Comparison of ENCODE assay signal across 1 cellular context in genomic region chr15:68025860-68026424, GRCh38.
TF ChIP-seq lines count a peak whose summit lies in the region.

No MANE protein-coding gene starts in this region.

TF ChIP-seq in GM12878, 131 proteins besides CTCF, POLR2A, EP300 and RAD21:
- no peak for TF ChIP-seq E2F8 (IDR thresholded peaks at IDR 0.05; ENCODE audit: low read depth, partially characterized antibody)
- TF ChIP-seq PML (IDR thresholded peaks at IDR 0.05; ENCODE audit: low read length), result no peak
- no peak for TF ChIP-seq ZNF592 (IDR thresholded peaks at IDR 0.05)
- TF ChIP-seq NFXL1 (IDR thresholded peaks at IDR 0.05; ENCODE audit: borderline replicate concordance), result no peak
- TF ChIP-seq LARP7 (IDR thresholded peaks at IDR 0.05), result no peak
- no peak for TF ChIP-seq ATF7 (IDR thresholded peaks at IDR 0.05; ENCODE audit: low read depth)
- TF ChIP-seq ZBTB11 (CRISPR knock-in tag; IDR thresholded peaks at IDR 0.05), result no peak
